1 cellular context compared by ENCODE assay signal in the genomic region with DNA sequence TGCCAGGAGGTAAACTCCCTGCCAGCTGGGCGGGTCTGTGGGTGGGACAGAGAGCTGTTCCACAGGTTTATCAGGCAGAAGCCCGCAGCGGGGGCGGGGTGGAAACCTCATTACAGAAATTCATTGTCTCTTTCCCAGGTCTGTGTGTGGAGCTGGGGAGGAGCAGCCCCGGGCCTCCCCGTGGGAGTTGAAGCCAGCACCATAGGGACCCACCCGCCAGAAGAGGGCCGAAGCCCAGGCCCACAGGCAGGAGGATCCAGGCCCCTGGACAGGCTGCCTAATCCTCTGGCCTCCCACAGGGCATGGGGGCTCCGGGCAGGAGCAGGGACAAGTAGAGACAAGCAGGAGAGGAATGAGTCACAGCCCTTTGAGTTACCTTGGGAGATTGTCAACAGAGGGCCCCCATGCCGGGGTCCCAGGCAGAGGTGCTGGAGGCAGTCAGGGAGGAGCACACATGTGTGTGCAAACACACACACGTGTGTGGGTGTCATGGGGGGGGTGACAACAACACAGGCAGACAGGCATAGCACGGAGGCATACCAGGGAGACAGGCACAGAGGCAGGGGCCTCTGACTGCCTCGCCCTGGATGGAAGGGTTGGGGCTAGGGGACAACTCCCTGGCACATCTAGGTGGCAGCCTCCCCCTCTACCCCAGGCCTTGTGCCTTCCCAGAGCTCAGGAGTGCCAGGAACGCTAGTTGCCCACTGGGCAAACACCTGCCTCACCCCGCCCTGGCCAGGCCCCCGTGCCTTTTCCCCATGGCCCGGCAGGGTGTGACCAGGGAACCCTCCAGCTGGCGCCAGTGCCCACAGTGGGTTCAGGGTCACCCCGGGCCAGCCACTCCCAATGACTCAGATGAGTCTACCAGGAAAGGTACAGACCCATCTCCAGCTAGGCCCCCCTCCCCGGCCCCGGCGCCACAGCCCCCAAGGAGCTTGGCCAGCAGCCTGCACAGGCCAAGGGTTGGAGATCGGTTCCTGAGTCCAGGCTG.
A peak's percentile ranks its signal among the peaks of the same experiment; 100 is the strongest.
TF ChIP-seq lines count a peak whose summit lies in the region.

No MANE protein-coding gene starts in this region.

TF ChIP-seq in HepG2, 621 proteins besides CTCF, POLR2A, EP300 and RAD21 (continued from another document and continues in another):
- TF ChIP-seq, protein P1, sequence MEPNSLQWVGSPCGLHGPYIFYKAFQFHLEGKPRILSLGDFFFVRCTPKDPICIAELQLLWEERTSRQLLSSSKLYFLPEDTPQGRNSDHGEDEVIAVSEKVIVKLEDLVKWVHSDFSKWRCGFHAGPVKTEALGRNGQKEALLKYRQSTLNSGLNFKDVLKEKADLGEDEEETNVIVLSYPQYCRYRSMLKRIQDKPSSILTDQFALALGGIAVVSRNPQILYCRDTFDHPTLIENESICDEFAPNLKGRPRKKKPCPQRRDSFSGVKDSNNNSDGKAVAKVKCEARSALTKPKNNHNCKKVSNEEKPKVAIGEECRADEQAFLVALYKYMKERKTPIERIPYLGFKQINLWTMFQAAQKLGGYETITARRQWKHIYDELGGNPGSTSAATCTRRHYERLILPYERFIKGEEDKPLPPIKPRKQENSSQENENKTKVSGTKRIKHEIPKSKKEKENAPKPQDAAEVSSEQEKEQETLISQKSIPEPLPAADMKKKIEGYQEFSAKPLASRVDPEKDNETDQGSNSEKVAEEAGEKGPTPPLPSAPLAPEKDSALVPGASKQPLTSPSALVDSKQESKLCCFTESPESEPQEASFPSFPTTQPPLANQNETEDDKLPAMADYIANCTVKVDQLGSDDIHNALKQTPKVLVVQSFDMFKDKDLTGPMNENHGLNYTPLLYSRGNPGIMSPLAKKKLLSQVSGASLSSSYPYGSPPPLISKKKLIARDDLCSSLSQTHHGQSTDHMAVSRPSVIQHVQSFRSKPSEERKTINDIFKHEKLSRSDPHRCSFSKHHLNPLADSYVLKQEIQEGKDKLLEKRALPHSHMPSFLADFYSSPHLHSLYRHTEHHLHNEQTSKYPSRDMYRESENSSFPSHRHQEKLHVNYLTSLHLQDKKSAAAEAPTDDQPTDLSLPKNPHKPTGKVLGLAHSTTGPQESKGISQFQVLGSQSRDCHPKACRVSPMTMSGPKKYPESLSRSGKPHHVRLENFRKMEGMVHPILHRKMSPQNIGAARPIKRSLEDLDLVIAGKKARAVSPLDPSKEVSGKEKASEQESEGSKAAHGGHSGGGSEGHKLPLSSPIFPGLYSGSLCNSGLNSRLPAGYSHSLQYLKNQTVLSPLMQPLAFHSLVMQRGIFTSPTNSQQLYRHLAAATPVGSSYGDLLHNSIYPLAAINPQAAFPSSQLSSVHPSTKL (CRISPR knock-in tag; IDR thresholded peaks at IDR 0.05): peak; percentile 44; the same call in 1 of the 2 replicates
- TF ChIP-seq, protein P2, sequence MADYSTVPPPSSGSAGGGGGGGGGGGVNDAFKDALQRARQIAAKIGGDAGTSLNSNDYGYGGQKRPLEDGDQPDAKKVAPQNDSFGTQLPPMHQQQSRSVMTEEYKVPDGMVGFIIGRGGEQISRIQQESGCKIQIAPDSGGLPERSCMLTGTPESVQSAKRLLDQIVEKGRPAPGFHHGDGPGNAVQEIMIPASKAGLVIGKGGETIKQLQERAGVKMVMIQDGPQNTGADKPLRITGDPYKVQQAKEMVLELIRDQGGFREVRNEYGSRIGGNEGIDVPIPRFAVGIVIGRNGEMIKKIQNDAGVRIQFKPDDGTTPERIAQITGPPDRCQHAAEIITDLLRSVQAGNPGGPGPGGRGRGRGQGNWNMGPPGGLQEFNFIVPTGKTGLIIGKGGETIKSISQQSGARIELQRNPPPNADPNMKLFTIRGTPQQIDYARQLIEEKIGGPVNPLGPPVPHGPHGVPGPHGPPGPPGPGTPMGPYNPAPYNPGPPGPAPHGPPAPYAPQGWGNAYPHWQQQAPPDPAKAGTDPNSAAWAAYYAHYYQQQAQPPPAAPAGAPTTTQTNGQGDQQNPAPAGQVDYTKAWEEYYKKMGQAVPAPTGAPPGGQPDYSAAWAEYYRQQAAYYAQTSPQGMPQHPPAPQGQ (CRISPR knock-in tag; IDR thresholded peaks at IDR 0.05; ENCODE audit: borderline replicate concordance): no peak
- no peak for TF ChIP-seq ZFP82 (CRISPR knock-in tag; IDR thresholded peaks at IDR 0.05; ENCODE audit: borderline replicate concordance)
- peak; percentile 41 for TF ChIP-seq SRSF1 (optimal IDR thresholded peaks at IDR 0.05; ENCODE audit: low read depth, low read length)
- peak; percentile 50 for TF ChIP-seq ARID4A (CRISPR knock-in tag; IDR thresholded peaks at IDR 0.05; ENCODE audit: borderline replicate concordance)
- no peak for TF ChIP-seq TCF7L2 (IDR thresholded peaks at IDR 0.05; ENCODE audit: low read depth, low read length)
- TF ChIP-seq ZNF670 (CRISPR knock-in tag; IDR thresholded peaks at IDR 0.05; ENCODE audit: borderline replicate concordance): no peak
- TF ChIP-seq, protein P3, sequence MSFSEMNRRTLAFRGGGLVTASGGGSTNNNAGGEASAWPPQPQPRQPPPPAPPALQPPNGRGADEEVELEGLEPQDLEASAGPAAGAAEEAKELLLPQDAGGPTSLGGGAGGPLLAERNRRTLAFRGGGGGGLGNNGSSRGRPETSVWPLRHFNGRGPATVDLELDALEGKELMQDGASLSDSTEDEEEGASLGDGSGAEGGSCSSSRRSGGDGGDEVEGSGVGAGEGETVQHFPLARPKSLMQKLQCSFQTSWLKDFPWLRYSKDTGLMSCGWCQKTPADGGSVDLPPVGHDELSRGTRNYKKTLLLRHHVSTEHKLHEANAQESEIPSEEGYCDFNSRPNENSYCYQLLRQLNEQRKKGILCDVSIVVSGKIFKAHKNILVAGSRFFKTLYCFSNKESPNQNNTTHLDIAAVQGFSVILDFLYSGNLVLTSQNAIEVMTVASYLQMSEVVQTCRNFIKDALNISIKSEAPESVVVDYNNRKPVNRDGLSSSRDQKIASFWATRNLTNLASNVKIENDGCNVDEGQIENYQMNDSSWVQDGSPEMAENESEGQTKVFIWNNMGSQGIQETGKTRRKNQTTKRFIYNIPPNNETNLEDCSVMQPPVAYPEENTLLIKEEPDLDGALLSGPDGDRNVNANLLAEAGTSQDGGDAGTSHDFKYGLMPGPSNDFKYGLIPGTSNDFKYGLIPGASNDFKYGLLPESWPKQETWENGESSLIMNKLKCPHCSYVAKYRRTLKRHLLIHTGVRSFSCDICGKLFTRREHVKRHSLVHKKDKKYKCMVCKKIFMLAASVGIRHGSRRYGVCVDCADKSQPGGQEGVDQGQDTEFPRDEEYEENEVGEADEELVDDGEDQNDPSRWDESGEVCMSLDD (CRISPR knock-in tag; IDR thresholded peaks at IDR 0.05; ENCODE audit: borderline replicate concordance): peak; percentile 28; the same call in 1 of the 2 replicates
- no peak for TF ChIP-seq ZNF292 (CRISPR knock-in tag; IDR thresholded peaks at IDR 0.05; ENCODE audit: borderline replicate concordance, low read depth)
- no peak for TF ChIP-seq ZC3H13 (CRISPR knock-in tag; IDR thresholded peaks at IDR 0.05)
- TF ChIP-seq HNRNPL (IDR thresholded peaks at IDR 0.05; ENCODE audit: low read depth, low read length): peak; percentile 90
- TF ChIP-seq SNAPC4 (CRISPR knock-in tag; IDR thresholded peaks at IDR 0.05): peak; percentile 33; the same call in 1 of the 2 replicates
- peak; percentile 84 for TF ChIP-seq FOXA3 (CRISPR knock-in tag; IDR thresholded peaks at IDR 0.05)
- TF ChIP-seq JUND (CRISPR knock-in tag; IDR thresholded peaks at IDR 0.05): 0 out of 2 replicates have a peak, but pooled peaks have one; percentile 53
- no peak for TF ChIP-seq ZNF354B (CRISPR knock-in tag; IDR thresholded peaks at IDR 0.05)
- no peak for TF ChIP-seq U2AF2 (IDR thresholded peaks at IDR 0.05; ENCODE audit: low read depth, low read length)
- no peak for TF ChIP-seq NFAT5 (CRISPR knock-in tag; IDR thresholded peaks at IDR 0.05)
- no peak for TF ChIP-seq ZNF850 (CRISPR knock-in tag; conservative IDR thresholded peaks at IDR 0.05)
- no peak for TF ChIP-seq ZNF326 (CRISPR knock-in tag; IDR thresholded peaks at IDR 0.05; ENCODE audit: borderline replicate concordance)
- TF ChIP-seq ZSCAN30 (CRISPR knock-in tag; IDR thresholded peaks at IDR 0.05): no peak
- TF ChIP-seq YEATS4 (CRISPR knock-in tag; IDR thresholded peaks at IDR 0.05; ENCODE audit: borderline replicate concordance): peak; percentile 41; the same call in 1 of the 2 replicates
- no peak for TF ChIP-seq NCOA2 (CRISPR knock-in tag; IDR thresholded peaks at IDR 0.05)
